8 cellular contexts compared by ENCODE assay signal in genomic region chr9:127567119-127567897, GRCh38. TPM values are rescaled to one million over a fixed set of nuclear protein-coding genes. Genes with fewer than 3 reads are reported as not detected.
DNase-seq lines count a peak whose midpoint lies in the region; ATAC-seq and TF ChIP-seq lines count a peak whose summit lies in the region.

No MANE protein-coding gene starts in this region.

- H3K4me3 ChIP-seq in right atrium auricular region, result peak overlapping the region; percentile 88 to 89
- peak overlapping the region; percentile 95 for H3K4me3 ChIP-seq in skeletal muscle cell (ENCODE audit: low read depth, low read length)

- no peaks in the 10 kb centered on the region for H3K36me3 Mint-ChIP-seq in activated T-cell treated with anti-CD3 and anti-CD28 coated beads, Interleukin-2, amount 50 U/mL, for 72 hours (ENCODE audit: insufficient read depth in 2 of 2)
- no peaks in the 10 kb centered on the region for H3K36me3 Mint-ChIP-seq in activated T-helper 2 cell treated with anti-CD3 and anti-CD28 coated beads, Interferon-gamma antibody, Interleukin-2, Interleukin-4, amounts not matched to agents 10 μg/mL and 5 μg/mL and 100 μg/mL, durations not matched to agents 14 hours and 24 hours and 36 hours (ENCODE audit: low read depth)

- no peaks in the 10 kb centered on the region for H3K9me3 Mint-ChIP-seq in activated T-cell treated with anti-CD3 and anti-CD28 coated beads, Interleukin-2, amount 50 U/mL, for 72 hours
- H3K9me3 Mint-ChIP-seq in activated T-helper 2 cell treated with anti-CD3 and anti-CD28 coated beads, Interferon-gamma antibody, Interleukin-2, Interleukin-4, amounts not matched to agents 10 μg/mL and 5 μg/mL and 100 μg/mL, durations not matched to agents 14 hours and 24 hours and 36 hours, result no peaks in the 10 kb centered on the region

- no peaks in the 10 kb centered on the region for H3K9me3 ChIP-seq in right atrium auricular region

- no peak for TF ChIP-seq CTCF in right atrium auricular region (IDR thresholded peaks at IDR 0.05)

- no peaks in the 10 kb centered on the region for H3K27me3 Mint-ChIP-seq in activated T-cell treated with anti-CD3 and anti-CD28 coated beads, Interleukin-2, amount 50 U/mL, for 72 hours (ENCODE audit: low read depth)
- no peaks in the 10 kb centered on the region for H3K27me3 Mint-ChIP-seq in activated T-helper 2 cell treated with anti-CD3 and anti-CD28 coated beads, Interferon-gamma antibody, Interleukin-2, Interleukin-4, amounts not matched to agents 10 μg/mL and 5 μg/mL and 100 μg/mL, durations not matched to agents 14 hours and 24 hours and 36 hours (ENCODE audit: low read depth)

- intact Hi-C loops in activated T-helper 2 cell treated with anti-CD3 and anti-CD28 coated beads, Interferon-gamma antibody, Interleukin-2, Interleukin-4, amounts not matched to agents 10 μg/mL and 5 μg/mL and 100 μg/mL, durations not matched to agents 14 hours and 24 hours and 36 hours (cut with micrococcal nuclease), result no loop called here

- ATAC-seq in activated T-cell treated with anti-CD3 and anti-CD28 coated beads, Interleukin-2, amount 50 U/mL, for 72 hours (replicated peaks in 1 of 2), result no peak
- ATAC-seq in GM18870 (IDR thresholded peaks at IDR 0.05; ENCODE audit: unreplicated experiment), result no peak
- ATAC-seq in HG03439 (IDR thresholded peaks at IDR 0.05; ENCODE audit: unreplicated experiment), result no peak
- no peak for ATAC-seq in HG03354 (IDR thresholded peaks at IDR 0.05; ENCODE audit: poor library complexity, severe bottlenecking, unreplicated experiment)

- H3K36me3 ChIP-seq in right atrium auricular region, result no peaks in the 10 kb centered on the region

- no peaks in the 10 kb centered on the region for H3K27me3 ChIP-seq in right atrium auricular region

- peak overlapping the region; percentile 70 to 82 for H3K27ac ChIP-seq in right atrium auricular region

- H3K4me3 Mint-ChIP-seq in activated T-cell treated with anti-CD3 and anti-CD28 coated beads, Interleukin-2, amount 50 U/mL, for 72 hours, result peak overlapping the region; percentile 69 to 76
- H3K4me3 Mint-ChIP-seq in activated T-helper 2 cell treated with anti-CD3 and anti-CD28 coated beads, Interferon-gamma antibody, Interleukin-2, Interleukin-4, amounts not matched to agents 10 μg/mL and 5 μg/mL and 100 μg/mL, durations not matched to agents 14 hours and 24 hours and 36 hours (ENCODE audit: low read depth), result peak overlapping the region; percentile 78

- H3K4me1 ChIP-seq in right atrium auricular region, result peaks cover 0 to 62% of the 10 kb centered on the region in 2 donors

- no peak overlapping the region for H3K27ac Mint-ChIP-seq in activated T-cell treated with anti-CD3 and anti-CD28 coated beads, Interleukin-2, amount 50 U/mL, for 72 hours
- no peak overlapping the region for H3K27ac Mint-ChIP-seq in activated T-helper 2 cell treated with anti-CD3 and anti-CD28 coated beads, Interferon-gamma antibody, Interleukin-2, Interleukin-4, amounts not matched to agents 10 μg/mL and 5 μg/mL and 100 μg/mL, durations not matched to agents 14 hours and 24 hours and 36 hours

- no peak for DNase-seq in activated T-cell treated with anti-CD3 and anti-CD28 coated beads, Interleukin-2, amount 50 U/mL, for 72 hours
- DNase-seq in activated T-cell treated with anti-CD3 and anti-CD28 coated beads for 4 hours, result no peak
- no peak for DNase-seq in activated T-helper 2 cell treated with anti-CD3 and anti-CD28 coated beads, Interferon-gamma antibody, Interleukin-2, Interleukin-4, amounts not matched to agents 10 μg/mL and 5 μg/mL and 100 μg/mL, durations not matched to agents 14 hours and 24 hours and 36 hours (ENCODE audit: low spot score)
- DNase-seq in right atrium auricular region (ENCODE audit: low spot score), result peak; percentile 78
- DNase-seq in skeletal muscle cell (ENCODE audit: low read depth), result no peak

- peaks cover 29% of the 10 kb centered on the region for H3K4me1 Mint-ChIP-seq in activated T-cell treated with anti-CD3 and anti-CD28 coated beads, Interleukin-2, amount 50 U/mL, for 72 hours (ENCODE audit: low read depth)
- peaks cover 25% of the 10 kb centered on the region for H3K4me1 Mint-ChIP-seq in activated T-helper 2 cell treated with anti-CD3 and anti-CD28 coated beads, Interferon-gamma antibody, Interleukin-2, Interleukin-4, amounts not matched to agents 10 μg/mL and 5 μg/mL and 100 μg/mL, durations not matched to agents 14 hours and 24 hours and 36 hours (ENCODE audit: low read depth)

RNA-seq across cellular contexts. Expression of gene STXBP1, which starts 44.8 kb away (rescaled TPM):
- 10 to 100 TPM; 14.5 to 26.6 TPM for total RNA-seq in activated T-cell treated with anti-CD3 and anti-CD28 coated beads, Interleukin-2, amount 50 U/mL, for 72 hours
- total RNA-seq in activated T-helper 2 cell treated with anti-CD3 and anti-CD28 coated beads, Interferon-gamma antibody, Interleukin-2, Interleukin-4, amounts not matched to agents 10 μg/mL and 5 μg/mL and 100 μg/mL, durations not matched to agents 14 hours and 24 hours and 36 hours, result 44.5 and 48.9 TPM in 2 replicates
- 10 to 100 TPM; 44.9 to 72.8 TPM for total RNA-seq in right atrium auricular region
